Comparison of ENCODE assay signal across 8 cellular contexts in genomic region chr18:63119647-63120046, GRCh38.
A peak's percentile ranks its signal among the peaks of the same experiment; 100 is the strongest.
DNase-seq lines count a peak whose midpoint lies in the region; ATAC-seq and TF ChIP-seq lines count a peak whose summit lies in the region.

No MANE protein-coding gene starts in this region.

- TF ChIP-seq CTCF in VCaP (conservative IDR thresholded peaks at IDR 0.05): peak; percentile 79
- TF ChIP-seq CTCF in glutamatergic neuron (IDR thresholded peaks at IDR 0.05; ENCODE audit: partially characterized antibody, unreplicated experiment): no peak

- ATAC-seq in HG03280 (IDR thresholded peaks at IDR 0.05; ENCODE audit: unreplicated experiment): no peak

- H3K4me1 Mint-ChIP-seq in glutamatergic neuron (ENCODE audit: low read depth, unreplicated experiment): peaks cover 25% of the 10 kb centered on the region

- H3K27ac Mint-ChIP-seq in glutamatergic neuron (ENCODE audit: unreplicated experiment): no peak overlapping the region

- H3K36me3 Mint-ChIP-seq in glutamatergic neuron (ENCODE audit: unreplicated experiment): no peaks in the 10 kb centered on the region

- H3K4me3 Mint-ChIP-seq in glutamatergic neuron (ENCODE audit: unreplicated experiment): no peak overlapping the region

- H3K9me3 Mint-ChIP-seq in glutamatergic neuron (ENCODE audit: unreplicated experiment): no peaks in the 10 kb centered on the region

- no peak overlapping the region for H3K27ac ChIP-seq in VCaP

- DNase-seq in activated CD8-positive, alpha-beta memory T cell treated with anti-CD3 and anti-CD28 coated beads for 24 hours: peak; percentile 56
- DNase-seq in activated CD8-positive, alpha-beta memory T cell treated with anti-CD3 and anti-CD28 coated beads, Interleukin-2, amount 50 U/mL, for 48 hours: no peak
- DNase-seq in M059J (ENCODE audit: low read depth): peak; percentile 15
- peak; percentile 32 for DNase-seq in glutamatergic neuron
- peak; percentile 43 for DNase-seq in stimulated activated CD8-positive, alpha-beta memory T cell treated with anti-CD3 and anti-CD28 coated beads, Interleukin-4, amount 100 ng/mL, for 48 hours
- DNase-seq in SK-N-DZ (ENCODE audit: low spot score): no peak

- H3K27me3 Mint-ChIP-seq in glutamatergic neuron (ENCODE audit: unreplicated experiment): no peaks in the 10 kb centered on the region

Comparison
In these comparisons a context has a peak if more than half of its experiments do, and no peak if none do; other contexts are left out.
1. DNase-seq: peak in activated CD8-positive, alpha-beta memory T cell treated with anti-CD3 and anti-CD28 coated beads for 24 hours (single experiment), M059J (single experiment), glutamatergic neuron (single experiment) and stimulated activated CD8-positive, alpha-beta memory T cell treated with anti-CD3 and anti-CD28 coated beads, Interleukin-4, amount 100 ng/mL, for 48 hours (single experiment); none in activated CD8-positive, alpha-beta memory T cell treated with anti-CD3 and anti-CD28 coated beads, Interleukin-2, amount 50 U/mL, for 48 hours (single experiment) and SK-N-DZ (single experiment).